ENCODE assay signal across 25 cellular contexts in the genomic region with DNA sequence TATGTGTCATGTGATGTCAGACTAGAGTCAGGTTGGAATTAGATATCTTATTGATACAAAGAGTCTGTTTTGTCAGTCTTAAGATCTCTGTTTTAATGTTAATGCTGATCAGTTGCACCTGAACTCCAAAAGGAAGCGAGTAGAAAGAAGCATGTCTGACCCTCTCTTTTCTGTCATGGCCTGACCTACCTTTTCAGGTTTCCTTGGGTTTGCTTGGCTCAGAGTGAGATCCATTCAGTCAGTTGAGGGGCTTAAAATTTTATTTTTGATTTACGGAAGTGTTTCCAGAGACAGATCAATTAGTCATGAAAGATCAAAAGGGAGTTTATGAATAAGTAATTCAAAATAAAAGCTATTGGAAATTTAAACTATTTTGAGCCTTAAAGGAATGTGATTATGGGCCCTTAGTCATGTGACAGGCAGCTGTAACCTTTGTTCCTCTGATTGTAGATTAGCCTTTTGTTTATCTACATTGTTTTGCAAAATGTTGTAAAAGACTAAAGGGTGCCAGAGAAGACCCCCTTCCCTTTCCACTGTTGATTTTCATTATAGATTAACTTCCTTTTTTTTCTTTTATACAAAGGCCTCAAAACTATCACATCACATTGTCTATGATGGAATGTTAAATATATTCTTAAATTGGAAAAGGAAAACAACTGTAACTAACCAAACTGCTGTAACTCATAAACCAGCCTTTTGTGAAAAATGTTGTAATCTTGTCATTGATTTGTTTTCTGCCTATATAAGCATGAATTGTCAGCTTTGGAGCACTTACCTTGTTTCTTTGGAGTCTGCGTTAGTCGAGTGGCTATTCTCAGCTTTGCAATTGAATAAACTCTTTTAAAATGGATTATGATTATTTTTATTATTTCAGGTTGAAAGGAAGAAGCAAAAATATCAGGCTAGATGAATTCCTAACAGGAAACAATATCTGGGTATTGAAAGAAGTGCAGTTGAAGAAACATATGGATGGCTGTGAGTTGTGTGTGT.
DNase-seq lines count a peak whose midpoint lies in the region; FAIRE-seq and TF ChIP-seq lines count a peak whose summit lies in the region.
"Had no signal": no experiment of that assay in that cellular context is flagged by ENCODE, and none has a peak within 500 bp of the region (broad histone marks: within the 10 kb centered on the region; RNA-seq: fewer than 3 reads in every experiment).

No MANE protein-coding gene starts in this region.

- FAIRE-seq in H1 (lab: Jason Lieb, UNC) = peak; percentile 84
- FAIRE-seq in GM19239 (lab: Jason Lieb, UNC) = no peak
- FAIRE-seq: A204.1 had no signal

- H3K4me3 Mint-ChIP-seq in H9 (no peak overlapping the region; a peak in 1 of 5 replicates), progenitor cell of endocrine pancreas (ENCODE audit: low read depth) (no peak overlapping the region)
- no peak overlapping the region for H3K4me3 Mint-ChIP-seq in activated CD4-positive, alpha-beta T cell treated with anti-CD3 and anti-CD28 coated beads, Interleukin-2, amount 10 ng/mL, durations not matched to agents 24 days and 14 days
- H3K4me3 Mint-ChIP-seq: B cell, CD14-positive monocyte had no signal

- no peak overlapping the region for H3K18ac ChIP-seq in H9 (ENCODE audit: insufficient read length, low read depth, low read length)
- no peak overlapping the region; the same call in 1 of the 2 replicates for H3K18ac ChIP-seq in H1 (ENCODE audit: extremely low read depth, low read length)

- H2BK5ac ChIP-seq in H9 (ENCODE audit: insufficient read length, low read length) = no peak overlapping the region
- peak overlapping the region; percentile 96; the same call in 1 of the 2 replicates for H2BK5ac ChIP-seq in H1 (ENCODE audit: low read depth, low read length)

- no peak overlapping the region for H2BK15ac ChIP-seq in H9 (ENCODE audit: low read depth, low read length)
- no peak overlapping the region for H2BK15ac ChIP-seq in H1 (ENCODE audit: low read length)

- no peak overlapping the region for H4K91ac ChIP-seq in H9 (ENCODE audit: insufficient read length, low read depth, low read length)
- H4K91ac ChIP-seq in H1 (replicated peaks; ENCODE audit: insufficient read length, low read length) = peak overlapping the region; percentile 79

- H3K27me3 Mint-ChIP-seq in H9 (ENCODE audit: low read depth) = no peaks in the 10 kb centered on the region
- H3K27me3 Mint-ChIP-seq in progenitor cell of endocrine pancreas = no peaks in the 10 kb centered on the region
- H3K27me3 Mint-ChIP-seq in activated CD4-positive, alpha-beta T cell treated with anti-CD3 and anti-CD28 coated beads, Interleukin-2, amount 10 ng/mL, durations not matched to agents 24 days and 14 days = no peaks in the 10 kb centered on the region
- H3K27me3 Mint-ChIP-seq: B cell had no signal

- H3K9ac ChIP-seq in H9 (ENCODE audit: extremely low read depth, insufficient read length, low read length) (peak overlapping the region; percentile 47), H1 (replicated peaks in 1 of 4; ENCODE audit: extremely low read depth in 1 of 4, low read depth in 3 of 4, low read length in 3 of 4) (no peak overlapping the region), iPS-18a (ENCODE audit: low read length) (peak overlapping the region; percentile 5)

- peaks cover 19 to 36% (median 24%) of the 10 kb centered on the region in 3 experiments for H3K36me3 Mint-ChIP-seq in H9 (ENCODE audit: insufficient read depth in 1 of 3, low read depth in 3 of 3)
- H3K36me3 Mint-ChIP-seq in progenitor cell of endocrine pancreas (ENCODE audit: insufficient read depth) = peaks cover 16% of the 10 kb centered on the region
- no peaks in the 10 kb centered on the region for H3K36me3 Mint-ChIP-seq in activated CD4-positive, alpha-beta T cell treated with anti-CD3 and anti-CD28 coated beads, Interleukin-2, amount 10 ng/mL, durations not matched to agents 24 days and 14 days (ENCODE audit: low read depth)
- H3K36me3 Mint-ChIP-seq: CD14-positive monocyte had no signal

- H3K27ac Mint-ChIP-seq in H9 (peak overlapping the region; percentile 76 to 98 (median 97)), progenitor cell of endocrine pancreas (peak overlapping the region; percentile 82)
- no peak overlapping the region for H3K27ac Mint-ChIP-seq in activated CD4-positive, alpha-beta T cell treated with anti-CD3 and anti-CD28 coated beads, Interleukin-2, amount 10 ng/mL, durations not matched to agents 24 days and 14 days
- H3K27ac Mint-ChIP-seq: B cell, CD14-positive monocyte had no signal

- H3K27me3 ChIP-seq in H9 (ENCODE audit: insufficient read depth, low read length) (no peaks in the 10 kb centered on the region), H1 (replicated peaks in 1 of 4; ENCODE audit: control insufficient read depth in 3 of 4, extremely low read depth in 1 of 4, insufficient read depth in 3 of 4, low read length in 3 of 4) (no peaks in the 10 kb centered on the region), iPS-18a (ENCODE audit: control insufficient read depth, insufficient read depth, low read length) (no peaks in the 10 kb centered on the region)

- H3K9me3 Mint-ChIP-seq in H9 (peaks cover 24 to 25% of the 10 kb centered on the region in 2 experiments), progenitor cell of endocrine pancreas (ENCODE audit: low read depth) (peaks cover 15% of the 10 kb centered on the region)
- no peaks in the 10 kb centered on the region for H3K9me3 Mint-ChIP-seq in activated CD4-positive, alpha-beta T cell treated with anti-CD3 and anti-CD28 coated beads, Interleukin-2, amount 10 ng/mL, durations not matched to agents 24 days and 14 days

- H3K27ac ChIP-seq in H9 (ENCODE audit: insufficient read length, low read depth, low read length) (peak overlapping the region; percentile 94), H1 (ENCODE audit: low read depth, low read length) (peak overlapping the region; percentile 53), iPS-18a (ENCODE audit: low read length) (peak overlapping the region; percentile 65)
- H3K27ac ChIP-seq: PC-9, SK-N-MC had no signal

- TF ChIP-seq CTCF in H9 (conservative IDR thresholded peaks at IDR 0.05) = no peak
- TF ChIP-seq CTCF in H1 (IDR thresholded peaks at IDR 0.05; ENCODE audit: control extremely low read depth in 1 of 3, insufficient read depth in 1 of 3, low read depth in 1 of 3, low read length in 3 of 3) = no peak
- TF ChIP-seq CTCF in progenitor cell of endocrine pancreas (IDR thresholded peaks at IDR 0.05; ENCODE audit: unreplicated experiment) = no peak

- H2BK20ac ChIP-seq in H9 (ENCODE audit: low read depth, low read length, poor library complexity, severe bottlenecking) = no peak overlapping the region
- H2BK20ac ChIP-seq in H1 (ENCODE audit: low read length) = no peak overlapping the region

- H3K23me2 ChIP-seq in H9 (ENCODE audit: insufficient read length, low read depth, low read length, poor library complexity, severe bottlenecking) (no peaks in the 10 kb centered on the region), H1 (ENCODE audit: low read depth, low read length) (no peaks in the 10 kb centered on the region)

- no peak for TF ChIP-seq RAD21 in H1 (IDR thresholded peaks at IDR 0.05 in 1 of 2, conservative IDR thresholded peaks at IDR 0.05 in 1 of 2; ENCODE audit: low read depth in 2 of 2, low read length in 2 of 2)

- no peak overlapping the region for H3K56ac ChIP-seq in H9 (ENCODE audit: insufficient read length, low read depth, low read length)
- H3K56ac ChIP-seq in H1 (replicated peaks; ENCODE audit: insufficient read length, low read depth, low read length) = peak overlapping the region; percentile 70

- DNase-seq in H9 = no peak
- DNase-seq in H1 (ENCODE audit: low read depth in 1 of 2, low spot score in 2 of 2) = no peak
- no peak for DNase-seq in progenitor cell of endocrine pancreas (ENCODE audit: low spot score, unreplicated experiment)
- no peak for DNase-seq in GM19239 (ENCODE audit: insufficient read length, low spot score)
- no peak for DNase-seq in activated CD4-positive, alpha-beta T cell treated with anti-CD3 and anti-CD28 coated beads, Interleukin-2, amount 10 ng/mL, durations not matched to agents 24 days and 14 days
- no peak for DNase-seq in NCI-H2171 (lab: John Stamatoyannopoulos, UW)
- DNase-seq: EL, GF-D8, KBM-7, MM.1S, NCI-H1048, NCI-H1417 treated with DMSO at 0.1 percent for 48 hours, NCI-H187, NCI-H2107, NCI-H510A, PC-9, RPMI8226, SHP77, SW 1271 had no signal

- H3K79me1 ChIP-seq in H9 (ENCODE audit: insufficient read depth, low read depth, low read length, poor library complexity, severe bottlenecking) (no peaks in the 10 kb centered on the region), H1 (ENCODE audit: low read depth, low read length) (no peaks in the 10 kb centered on the region)

- H2AFZ ChIP-seq in H9 (ENCODE audit: low read length) = no peak overlapping the region
- no peak overlapping the region for H2AFZ ChIP-seq in H1 (ENCODE audit: low read length)
- H2AFZ ChIP-seq: PC-9 had no signal

- H2BK12ac ChIP-seq in H9 (ENCODE audit: insufficient read length, low read depth, low read length) (no peak overlapping the region), H1 (ENCODE audit: low read depth, low read length) (no peak overlapping the region; the same call in 1 of the 2 replicates)

- H3K79me2 ChIP-seq in H9 (ENCODE audit: insufficient read depth, low read length) (no peaks in the 10 kb centered on the region), H1 (ENCODE audit: control insufficient read depth in 1 of 2, insufficient read depth in 2 of 2, low read length in 2 of 2) (no peaks in the 10 kb centered on the region)

- POLR2A ChIA-PET in H1 (lab: Charles Lee; ENCODE audit: partially characterized antibody) = interaction anchor here (0.6 to 1.4 kb wide), 2 partner anchors 507 to 630 kb away, joined by 3 read pairs; no protein-coding TSS in a partner anchor

- H3K4me3 ChIP-seq in H1 (ENCODE audit: extremely low read depth in 1 of 4, insufficient read depth in 2 of 4, low read depth in 3 of 4, low read length in 4 of 4) (no peak overlapping the region), iPS-18a (ENCODE audit: low read length) (peak overlapping the region; percentile 2)
- H3K4me3 ChIP-seq: HAP-1, PC-9, SK-N-MC had no signal

- H4K5ac ChIP-seq in H9 (ENCODE audit: insufficient read length, low read depth, low read length) (no peak overlapping the region), H1 (ENCODE audit: insufficient read length, low read depth, low read length) (peak overlapping the region; percentile 98)

- peak in 1 of 2 experiments; percentile 37; a peak in 1 of 3 replicates for TF ChIP-seq EP300 in H1 (IDR thresholded peaks at IDR 0.05; ENCODE audit: borderline replicate concordance in 1 of 2, low read depth in 2 of 2, low read length in 2 of 2)

- H3K9me3 ChIP-seq in H9 (ENCODE audit: control insufficient read depth, low read depth, low read length) = peaks cover 12% of the 10 kb centered on the region
- peaks cover 9 to 11% of the 10 kb centered on the region in 2 experiments; a peak in 3 of 4 replicates for H3K9me3 ChIP-seq in H1 (ENCODE audit: insufficient read depth in 2 of 2, low read depth in 1 of 2, low read length in 1 of 2)
- H3K9me3 ChIP-seq in iPS-18a (ENCODE audit: control insufficient read depth, low read depth, low read length) = peaks cover 11% of the 10 kb centered on the region
- H3K9me3 ChIP-seq: HAP-1 had no signal

- H4K8ac ChIP-seq in H9 (replicated peaks; ENCODE audit: insufficient read length, low read depth, low read length) (no peak overlapping the region), H1 (ENCODE audit: extremely low read depth, insufficient read depth, low read length) (no peak overlapping the region)

- H3K4ac ChIP-seq in H9 (ENCODE audit: low read depth, low read length) (no peak overlapping the region), H1 (replicated peaks; ENCODE audit: insufficient read length, low read depth, low read length) (peak overlapping the region; percentile 23)

- WGBS in H9 (ENCODE audit: extremely low coverage, insufficient read length, low lambda C conversion rate) = no CpG with 5 or more reads among the region's 4 CpGs
- 41% methylated on average over 4 of the region's 4 CpGs; no CpG with 5 or more reads in 1 of the 2 experiments for WGBS in H1 (ENCODE audit: extremely low coverage in 1 of 2, insufficient coverage in 1 of 2, insufficient read length in 1 of 2, insufficient replicate concordance in 2 of 2, low coverage in 1 of 2, low lambda C conversion rate in 2 of 2, missing lambda C conversion rate in 1 of 2), 2 experiments

- peak overlapping the region; percentile 69 for H2AK5ac ChIP-seq in H9 (ENCODE audit: insufficient read length, low read length)
- H2AK5ac ChIP-seq in H1 (ENCODE audit: low read depth, low read length) = no peak overlapping the region

- no peaks in the 10 kb centered on the region for H4K20me1 ChIP-seq in H9 (ENCODE audit: control insufficient read depth, insufficient read depth, insufficient read length)
- no peaks in the 10 kb centered on the region for H4K20me1 ChIP-seq in H1 (replicated peaks in 1 of 2; ENCODE audit: control insufficient read depth in 1 of 2, insufficient read depth in 2 of 2, low read length in 2 of 2)

- H3K4me2 ChIP-seq in H9 (ENCODE audit: insufficient read depth, insufficient read length, low read length) = no peak overlapping the region
- peak overlapping the region in 1 of 2 experiments; percentile 0; a peak in 1 of 4 replicates for H3K4me2 ChIP-seq in H1 (ENCODE audit: insufficient read depth in 1 of 2, low read depth in 2 of 2, low read length in 2 of 2)
- H3K4me2 ChIP-seq: PC-9 had no signal

- H3K23ac ChIP-seq in H9 (ENCODE audit: insufficient read length, low read depth, low read length) = no peak overlapping the region
- no peak overlapping the region for H3K23ac ChIP-seq in H1 (ENCODE audit: insufficient read length)

- TF ChIP-seq POLR2A in H1 (IDR thresholded peaks at IDR 0.05; ENCODE audit: control extremely low read depth in 1 of 2, low read depth in 2 of 2, low read length in 2 of 2) = no peak

- intact Hi-C loops in activated CD4-positive, alpha-beta T cell treated with anti-CD3 and anti-CD28 coated beads, Interleukin-2, amount 10 ng/mL, durations not matched to agents 24 days and 14 days (cut with micrococcal nuclease) = no loop called here

- no peak overlapping the region for H3T11ph ChIP-seq in H9 (ENCODE audit: low read length)

- peaks cover 8% of the 10 kb centered on the region for H3K4me1 ChIP-seq in H9 (ENCODE audit: insufficient read depth, low read length)
- H3K4me1 ChIP-seq in H1 (replicated peaks in 1 of 4; ENCODE audit: control insufficient read depth in 3 of 4, insufficient read depth in 4 of 4, low read length in 3 of 4) = peaks cover 2 to 38% (median 9%) of the 10 kb centered on the region in 4 experiments; a peak in 5 of 7 replicates
- peaks cover 31% of the 10 kb centered on the region for H3K4me1 ChIP-seq in iPS-18a (ENCODE audit: control insufficient read depth, low read depth, low read length)

- no peak overlapping the region for H2BK120ac ChIP-seq in H9 (ENCODE audit: low read depth, low read length, poor library complexity, severe bottlenecking)
- peak overlapping the region; percentile 89 for H2BK120ac ChIP-seq in H1 (replicated peaks; ENCODE audit: low read depth, low read length)

- H3K36me3 ChIP-seq in H1 (ENCODE audit: control insufficient read depth in 2 of 4, insufficient read depth in 4 of 4, low read length in 3 of 4) (peaks cover 0 to 14% (median 6%) of the 10 kb centered on the region in 4 experiments; a peak in 2 of 8 replicates), iPS-18a (ENCODE audit: control insufficient read depth, low read depth, low read length) (no peaks in the 10 kb centered on the region)
- H3K36me3 ChIP-seq: HAP-1 had no signal

- no peak overlapping the region for H3K14ac ChIP-seq in H9 (ENCODE audit: insufficient read depth, low read length)
- H3K14ac ChIP-seq in H1 (ENCODE audit: insufficient read length) = no peak overlapping the region

- H3K4me1 Mint-ChIP-seq in H9 (peaks cover 44 to 46% of the 10 kb centered on the region in 2 experiments), progenitor cell of endocrine pancreas (ENCODE audit: low read depth) (peaks cover 40% of the 10 kb centered on the region)
- H3K4me1 Mint-ChIP-seq in activated CD4-positive, alpha-beta T cell treated with anti-CD3 and anti-CD28 coated beads, Interleukin-2, amount 10 ng/mL, durations not matched to agents 24 days and 14 days = no peaks in the 10 kb centered on the region

- CTCF ChIA-PET in H1 (lab: Charles Lee; ENCODE audit: partially characterized antibody) = interaction anchor here (0.8 kb wide), 1 partner anchor 16 kb away, joined by 3 read pairs; no protein-coding TSS in a partner anchor

Comparison
In these comparisons a context has a peak if more than half of its experiments do, and no peak if none do; other contexts are left out.
1. H3K9ac ChIP-seq: peak in H9 (single experiment) and iPS-18a (single experiment); none in H1 (0 of 4).
2. Peak in every context shown above with its lines, with median percentiles within 50 percentile points of each other: H3K27ac ChIP-seq.